14 cellular contexts compared by ENCODE assay signal in the genomic region with DNA sequence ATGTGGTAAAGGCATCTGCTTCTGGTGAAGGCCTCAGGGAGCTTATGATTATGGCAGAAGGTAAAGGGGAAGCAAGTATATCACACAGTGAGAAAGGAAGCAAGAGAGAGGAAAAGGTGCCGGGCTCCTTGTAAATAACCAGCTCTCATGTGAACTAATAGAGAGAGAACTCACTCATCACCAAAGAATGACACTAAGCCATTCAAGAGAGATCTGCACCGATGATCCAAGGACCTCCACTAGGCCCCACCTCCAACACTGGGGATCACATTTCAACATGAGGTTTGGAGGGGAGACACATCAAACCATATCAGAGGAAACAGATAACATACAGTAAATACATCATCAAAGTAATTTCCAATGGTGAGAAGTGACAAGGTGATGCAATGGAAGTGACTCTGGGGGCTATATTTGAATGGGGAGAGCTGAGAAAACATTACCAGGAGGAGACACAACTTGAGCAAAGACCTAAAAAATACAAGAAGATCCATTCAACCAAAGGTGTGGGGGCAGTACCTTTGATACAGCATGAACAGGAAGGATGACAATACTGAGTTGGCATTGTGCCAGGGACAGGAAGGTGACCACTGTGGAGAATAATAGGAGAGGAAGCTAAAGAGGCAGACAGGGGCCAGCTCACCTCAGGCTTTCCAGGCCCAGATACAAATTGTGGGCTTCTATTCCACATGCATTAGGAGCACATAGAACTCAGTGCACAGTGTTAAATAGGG.
DNase-seq lines count a peak whose midpoint lies in the region; ATAC-seq and TF ChIP-seq lines count a peak whose summit lies in the region.
"Had no signal": no experiment of that assay in that cellular context is flagged by ENCODE, and none has a peak within 500 bp of the region (broad histone marks: within the 10 kb centered on the region; RNA-seq: fewer than 3 reads in every experiment).

No MANE protein-coding gene starts in this region.

- no peak for TF ChIP-seq CTCF in epithelial cell of esophagus (IDR thresholded peaks at IDR 0.05; ENCODE audit: insufficient read depth, low read depth, low read length, missing control alignments)

- ATAC-seq in HG03108 (IDR thresholded peaks at IDR 0.05; ENCODE audit: unreplicated experiment), result no peak
- ATAC-seq: left lobe of liver had no signal

- DNase-seq in DMS153 (lab: John Stamatoyannopoulos, UW), result peak; percentile 76
- DNase-seq in HPDE6-E6E7 (ENCODE audit: extremely low spot score), result peak; percentile 7
- DNase-seq in NCI-H510A (lab: John Stamatoyannopoulos, UW), result peak; percentile 75
- DNase-seq in epithelial cell of esophagus (ENCODE audit: low read depth), result peak; percentile 62
- no peak for DNase-seq in ureter (ENCODE audit: low spot score)
- no peak for DNase-seq in NCI-H526 (lab: John Stamatoyannopoulos, UW)
- DNase-seq in NCI-H1694 (lab: John Stamatoyannopoulos, UW), result no peak
- DNase-seq: activated CD4-positive, alpha-beta T cell treated with anti-CD3 and anti-CD28 coated beads for 1 hour; cortex of kidney; foreskin fibroblast; NCI-H2171; SK-N-SH had no signal

- H3K4me3 ChIP-seq in epithelial cell of esophagus (ENCODE audit: low read length), result no peak overlapping the region

Comparison
In these comparisons a context has a peak if more than half of its experiments do, and no peak if none do; other contexts are left out.
1. DNase-seq: peak in DMS153 (single experiment), HPDE6-E6E7 (single experiment), NCI-H510A (single experiment) and epithelial cell of esophagus (single experiment); none in ureter (single experiment), NCI-H526 (0 of 2) and NCI-H1694 (single experiment).